ENCODE assay signal across 15 cellular contexts in genomic region chr3:57752307-57752706, GRCh38. TPM values are rescaled to one million over a fixed set of nuclear protein-coding genes. Genes with fewer than 3 reads are reported as not detected.
DNase-seq lines count a peak whose midpoint lies in the region; ATAC-seq and TF ChIP-seq lines count a peak whose summit lies in the region.
"Had no signal": no experiment of that assay in that cellular context is flagged by ENCODE, and none has a peak within 500 bp of the region (broad histone marks: within the 10 kb centered on the region; RNA-seq: fewer than 3 reads in every experiment).

No MANE protein-coding gene starts in this region.

- H3K4me2 ChIP-seq in mesenchymal stem cell (ENCODE audit: low read length, poor library complexity, severe bottlenecking): no peak overlapping the region

- H3K27ac ChIP-seq in breast epithelium (peak overlapping the region; percentile 65 to 73), mesenchymal stem cell (ENCODE audit: low read length, poor library complexity, severe bottlenecking) (no peak overlapping the region)
- H3K27ac ChIP-seq: testis had no signal

- H3K23ac ChIP-seq in mesenchymal stem cell (ENCODE audit: low read length in 2 of 2): no peak overlapping the region

- ATAC-seq in GM19463 (IDR thresholded peaks at IDR 0.05; ENCODE audit: unreplicated experiment) (no peak), GM18858 (IDR thresholded peaks at IDR 0.05; ENCODE audit: unreplicated experiment) (no peak)
- ATAC-seq: activated CD8-positive, alpha-beta T cell treated with anti-CD3 and anti-CD28 coated beads, Interleukin-2, amount 10 ng/mL, durations not matched to agents 7 days and 5 days had no signal

- no peak overlapping the region for H3K4me3 ChIP-seq in breast epithelium
- H3K4me3 ChIP-seq in mesenchymal stem cell (ENCODE audit: insufficient read depth in 1 of 2, low read depth in 1 of 2, low read length in 2 of 2): no peak overlapping the region
- H3K4me3 ChIP-seq: testis had no signal

- H3K4ac ChIP-seq in mesenchymal stem cell (ENCODE audit: low read depth in 1 of 2, low read length in 2 of 2): no peak overlapping the region

- H3K9me3 ChIP-seq in breast epithelium: no peaks in the 10 kb centered on the region
- H3K9me3 ChIP-seq in mesenchymal stem cell (ENCODE audit: control insufficient read depth, low read length): no peaks in the 10 kb centered on the region
- H3K9me3 ChIP-seq: Caco-2, testis had no signal

- H3K4me1 ChIP-seq in breast epithelium (no peaks in the 10 kb centered on the region), mesenchymal stem cell (ENCODE audit: control insufficient read depth, insufficient read depth, low read depth, low read length) (peaks cover 2% of the 10 kb centered on the region)
- H3K4me1 ChIP-seq: testis had no signal

- H3K36me3 ChIP-seq in breast epithelium: no peaks in the 10 kb centered on the region
- H3K36me3 ChIP-seq in mesenchymal stem cell (ENCODE audit: control insufficient read depth in 1 of 2, insufficient read depth in 2 of 2, low read depth in 1 of 2, low read length in 2 of 2): no peaks in the 10 kb centered on the region

- H2BK5ac ChIP-seq in mesenchymal stem cell (ENCODE audit: low read depth, low read length, poor library complexity, severe bottlenecking): no peak overlapping the region

- H4K91ac ChIP-seq in mesenchymal stem cell (ENCODE audit: low read length): no peak overlapping the region

- H3K27me3 ChIP-seq in breast epithelium: no peaks in the 10 kb centered on the region
- H3K27me3 ChIP-seq in mesenchymal stem cell (ENCODE audit: control insufficient read depth in 1 of 2, insufficient read depth in 1 of 2, low read length in 2 of 2): no peaks in the 10 kb centered on the region
- H3K27me3 ChIP-seq: testis had no signal

- no peak overlapping the region for H2BK15ac ChIP-seq in mesenchymal stem cell (ENCODE audit: low read depth, poor library complexity, severe bottlenecking)

- no peak overlapping the region for H4K8ac ChIP-seq in mesenchymal stem cell (ENCODE audit: low read length)

- no peak overlapping the region for H2BK12ac ChIP-seq in mesenchymal stem cell (ENCODE audit: low read length in 2 of 2)

- no peak overlapping the region for H3K9ac ChIP-seq in mesenchymal stem cell (ENCODE audit: low read length)

- TF ChIP-seq CTCF in breast epithelium (IDR thresholded peaks at IDR 0.05): no peak

- intact Hi-C loops in breast epithelium (cut with DNase I; ENCODE audit: low total_unique reads): no loop called here

- H3K79me1 ChIP-seq in mesenchymal stem cell (replicated peaks; ENCODE audit: low read length, poor library complexity, severe bottlenecking): no peaks in the 10 kb centered on the region

- H3K14ac ChIP-seq in mesenchymal stem cell (ENCODE audit: low read length in 2 of 2): no peak overlapping the region

- H2AK5ac ChIP-seq in mesenchymal stem cell (ENCODE audit: low read length, severe bottlenecking): no peak overlapping the region

- no peak for TF ChIP-seq POLR2A in breast epithelium (IDR thresholded peaks at IDR 0.05)

- peak; percentile 68; the same call in 1 of the 2 replicates for TF ChIP-seq EP300 in Ishikawa (IDR thresholded peaks at IDR 0.05; ENCODE audit: borderline replicate concordance)

- H2AFZ ChIP-seq in mesenchymal stem cell (ENCODE audit: low read depth, low read length): no peak overlapping the region

- TF ChIP-seq RAD21 in Ishikawa (IDR thresholded peaks at IDR 0.05; ENCODE audit: low read depth): no peak

- H2BK120ac ChIP-seq in mesenchymal stem cell (ENCODE audit: low read depth, low read length): no peak overlapping the region

- peak; percentile 85 for DNase-seq in A172 (ENCODE audit: low spot score)
- DNase-seq in breast epithelium (ENCODE audit: low spot score in 2 of 2): peak in 1 of 2 donors; percentile 52
- DNase-seq in mesenchymal stem cell: peak; percentile 6
- DNase-seq in NCI-H1092 treated with DMSO at 0.1 percent for 48 hours (lab: John Stamatoyannopoulos, UW): no peak
- DNase-seq in NCI-H2227 treated with DMSO at 0.1 percent for 48 hours (lab: John Stamatoyannopoulos, UW): no peak
- DNase-seq: 8988T; activated CD8-positive, alpha-beta T cell treated with anti-CD3 and anti-CD28 coated beads, Interleukin-2, amount 10 ng/mL, durations not matched to agents 7 days and 5 days; Caco-2; head of caudate nucleus; NCI-H1930; retina; testis had no signal

- H3K18ac ChIP-seq in mesenchymal stem cell (ENCODE audit: low read depth in 1 of 2, low read length in 2 of 2): no peak overlapping the region

TF ChIP-seq in Ishikawa, 13 proteins besides CTCF, POLR2A, EP300 and RAD21:
- TF ChIP-seq NFIC (IDR thresholded peaks at IDR 0.05) (no peak), TEAD4 (IDR thresholded peaks at IDR 0.05) (peak; percentile 80), CEBPB (IDR thresholded peaks at IDR 0.05) (no peak), YY1 (IDR thresholded peaks at IDR 0.05; ENCODE audit: low read depth) (no peak), TCF12 (IDR thresholded peaks at IDR 0.05; ENCODE audit: low read depth) (peak; percentile 68)

RNA-seq across cellular contexts. Expression of gene SLMAP, which starts 3.8 kb away (rescaled TPM):
- 44.6 and 61.8 TPM in 2 replicates for total RNA-seq in A172 (2014; rRNA removed; shearing (Covaris generic))
- 100 to 1,000 TPM in 1 of 3 donors, 10 to 100 TPM in 2; 41.3 to 105 (median 83.6) TPM for total RNA-seq in breast epithelium
- 29.6 TPM for polyA plus RNA-seq in mesenchymal stem cell (2013, experiment 1 of 2)
- 29.2 TPM for polyA plus RNA-seq in mesenchymal stem cell (2013, experiment 2 of 2)

RNA-seq across cellular contexts. Expression of gene DENND6A, which starts 59.4 kb away (rescaled TPM):
- total RNA-seq in A172 (2014; rRNA removed; shearing (Covaris generic)): 37.2 and 41.0 TPM in 2 replicates
- 10 to 100 TPM; 33.1 to 56.2 (median 38.0) TPM for total RNA-seq in breast epithelium
- polyA plus RNA-seq in mesenchymal stem cell (2013, experiment 1 of 2): 11.0 TPM
- polyA plus RNA-seq in mesenchymal stem cell (2013, experiment 2 of 2): 13.2 TPM

Comparison
In these comparisons a context has a peak if more than half of its experiments do, and no peak if none do; other contexts are left out.
1. DNase-seq: peak in A172 (single experiment) and mesenchymal stem cell (single experiment); none in NCI-H1092 treated with DMSO at 0.1 percent for 48 hours (single experiment) and NCI-H2227 treated with DMSO at 0.1 percent for 48 hours (single experiment).